ENCODE assay signal across 9 cellular contexts in the genomic region with DNA sequence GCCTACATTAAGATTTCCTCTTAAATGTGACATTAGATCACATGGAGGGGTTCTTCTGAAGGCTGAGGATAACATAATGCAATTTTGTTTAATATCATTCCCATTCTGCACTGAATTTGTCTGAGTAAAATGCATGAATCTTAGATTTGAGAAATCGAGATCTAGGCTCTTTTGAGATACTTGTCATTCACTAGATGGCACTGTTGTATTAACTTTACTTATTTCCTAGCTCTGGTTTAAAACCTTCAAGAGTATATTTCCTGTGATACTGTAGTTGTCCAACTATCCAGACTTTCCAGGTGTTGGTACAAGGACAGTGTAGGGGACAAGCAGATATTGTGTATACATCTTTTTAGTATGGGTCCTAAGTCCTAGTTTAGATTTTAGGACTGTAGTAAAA.
DNase-seq lines count a peak whose midpoint lies in the region; ATAC-seq and TF ChIP-seq lines count a peak whose summit lies in the region.
"Had no signal": no experiment of that assay in that cellular context is flagged by ENCODE, and none has a peak within 500 bp of the region (broad histone marks: within the 10 kb centered on the region; RNA-seq: fewer than 3 reads in every experiment).

No MANE protein-coding gene starts in this region.

- DNase-seq in DMS53 treated with DMSO at 0.1 percent for 48 hours (lab: John Stamatoyannopoulos, UW; ENCODE audit: unreplicated experiment) (peak; percentile 65), HuH-7 (ENCODE audit: low spot score) (peak; percentile 30), NOMO-1 treated with dmso at 0.1 percent for 144 hours (lab: John Stamatoyannopoulos, UW; ENCODE audit: unreplicated experiment) (peak; percentile 18), erythroblast (lab: John Stamatoyannopoulos, UW) (peak; percentile 4 to 20), stromal cell of bone marrow (ENCODE audit: low read depth) (peak; percentile 1)
- no peak for DNase-seq in effector CD8-positive, alpha-beta T cell (lab: John Stamatoyannopoulos, UW)

- no peak overlapping the region for H3K4me3 Mint-ChIP-seq in stimulated activated memory B cell treated with anti-CD40 and anti-IgM and Interleukin-4, amounts not matched to agents 10 μg/mL and 1 μg/mL and 100 μg/mL, for 72 hours
- H3K4me3 Mint-ChIP-seq: activated naive CD8-positive, alpha-beta T cell had no signal

- no peak overlapping the region for H3K27ac Mint-ChIP-seq in stimulated activated memory B cell treated with anti-CD40 and anti-IgM and Interleukin-4, amounts not matched to agents 10 μg/mL and 1 μg/mL and 100 μg/mL, for 72 hours
- H3K27ac Mint-ChIP-seq: activated naive CD8-positive, alpha-beta T cell had no signal

- no peak for TF ChIP-seq POLR2A in erythroblast (IDR thresholded peaks at IDR 0.05; ENCODE audit: low read length)

- H3K27me3 Mint-ChIP-seq in stimulated activated memory B cell treated with anti-CD40 and anti-IgM and Interleukin-4, amounts not matched to agents 10 μg/mL and 1 μg/mL and 100 μg/mL, for 72 hours = peaks cover 7% of the 10 kb centered on the region

- ATAC-seq in GM19452 (IDR thresholded peaks at IDR 0.05; ENCODE audit: unreplicated experiment) = no peak
- ATAC-seq in stimulated activated memory B cell treated with anti-CD40 and anti-IgM and Interleukin-4, amounts not matched to agents 10 μg/mL and 1 μg/mL and 100 μg/mL, for 72 hours = no peak

- H3K4me1 Mint-ChIP-seq in stimulated activated memory B cell treated with anti-CD40 and anti-IgM and Interleukin-4, amounts not matched to agents 10 μg/mL and 1 μg/mL and 100 μg/mL, for 72 hours = no peaks in the 10 kb centered on the region

- H3K36me3 Mint-ChIP-seq in stimulated activated memory B cell treated with anti-CD40 and anti-IgM and Interleukin-4, amounts not matched to agents 10 μg/mL and 1 μg/mL and 100 μg/mL, for 72 hours = no peaks in the 10 kb centered on the region
- H3K36me3 Mint-ChIP-seq: activated naive CD8-positive, alpha-beta T cell had no signal

- H3K9me3 Mint-ChIP-seq in stimulated activated memory B cell treated with anti-CD40 and anti-IgM and Interleukin-4, amounts not matched to agents 10 μg/mL and 1 μg/mL and 100 μg/mL, for 72 hours = no peaks in the 10 kb centered on the region
